ENCODE assay signal across 18 cellular contexts in genomic region chr6:25052181-25052580, GRCh38.
DNase-seq lines count a peak whose midpoint lies in the region; ATAC-seq and TF ChIP-seq lines count a peak whose summit lies in the region.
"Had no signal": no experiment of that assay in that cellular context is flagged by ENCODE, and none has a peak within 500 bp of the region (broad histone marks: within the 10 kb centered on the region; RNA-seq: fewer than 3 reads in every experiment).

No MANE protein-coding gene starts in this region.

- H3K36me3 ChIP-seq in tibial artery = no peaks in the 10 kb centered on the region
- H3K36me3 ChIP-seq: adrenal gland, gastroesophageal sphincter had no signal

- no peak for DNase-seq in activated CD4-positive, alpha-beta T cell treated with anti-CD3 and anti-CD28 coated beads, Interleukin-2, amount 10 ng/mL, durations not matched to agents 24 days and 14 days
- DNase-seq in activated CD4-positive, alpha-beta T cell treated with anti-CD3 and anti-CD28 coated beads for 1 hour = no peak
- DNase-seq in MV-4-11 (lab: John Stamatoyannopoulos, UW) (peak; percentile 40), tibial artery (no peak), DMS53 (lab: John Stamatoyannopoulos, UW) (no peak), NCI-H226 (no peak)
- no peak for DNase-seq in activated T-helper 2 cell treated with anti-CD3 and anti-CD28 coated beads, Interferon-gamma antibody, Interleukin-2, Interleukin-4, amounts not matched to agents 10 μg/mL and 5 μg/mL and 100 μg/mL, durations not matched to agents 14 hours and 24 hours and 36 hours (ENCODE audit: low spot score)
- DNase-seq: activated CD8-positive, alpha-beta memory T cell treated with anti-CD3 and anti-CD28 coated beads, Interleukin-2, amount 50 U/mL, for 48 hours; adrenal gland; DMS 273 treated with DMSO at 0.1 percent for 48 hours; GOT3; mesendoderm; NCI-H1930; NCI-H774; stimulated activated CD4-positive, alpha-beta T cell treated with anti-CD3 and anti-CD28 coated beads, Interleukin-4, amount 100 ng/mL, for 24 hours had no signal

- H3K27me3 Mint-ChIP-seq in activated CD4-positive, alpha-beta T cell treated with anti-CD3 and anti-CD28 coated beads, Interleukin-2, amount 10 ng/mL, durations not matched to agents 24 days and 14 days = no peaks in the 10 kb centered on the region
- H3K27me3 Mint-ChIP-seq in activated T-helper 2 cell treated with anti-CD3 and anti-CD28 coated beads, Interferon-gamma antibody, Interleukin-2, Interleukin-4, amounts not matched to agents 10 μg/mL and 5 μg/mL and 100 μg/mL, durations not matched to agents 14 hours and 24 hours and 36 hours (ENCODE audit: low read depth) = no peaks in the 10 kb centered on the region
- no peaks in the 10 kb centered on the region for H3K27me3 Mint-ChIP-seq in stimulated activated memory B cell treated with anti-CD40 and anti-IgM and Interleukin-4, amounts not matched to agents 10 μg/mL and 1 μg/mL and 100 μg/mL, for 72 hours

- H3K9me3 ChIP-seq in tibial artery = no peaks in the 10 kb centered on the region
- H3K9me3 ChIP-seq: A549, adrenal gland, gastroesophageal sphincter had no signal

- ATAC-seq in stimulated activated memory B cell treated with anti-CD40 and anti-IgM and Interleukin-4, amounts not matched to agents 10 μg/mL and 1 μg/mL and 100 μg/mL, for 72 hours = no peak
- ATAC-seq: A549, gastroesophageal sphincter had no signal

- no peak overlapping the region for H3K27ac ChIP-seq in tibial artery
- H3K27ac ChIP-seq: A549, adrenal gland, gastroesophageal sphincter had no signal

- peaks cover 59% of the 10 kb centered on the region for H3K4me1 Mint-ChIP-seq in activated CD4-positive, alpha-beta T cell treated with anti-CD3 and anti-CD28 coated beads, Interleukin-2, amount 10 ng/mL, durations not matched to agents 24 days and 14 days
- H3K4me1 Mint-ChIP-seq in activated T-helper 2 cell treated with anti-CD3 and anti-CD28 coated beads, Interferon-gamma antibody, Interleukin-2, Interleukin-4, amounts not matched to agents 10 μg/mL and 5 μg/mL and 100 μg/mL, durations not matched to agents 14 hours and 24 hours and 36 hours (ENCODE audit: low read depth) = peaks cover 59% of the 10 kb centered on the region
- peaks cover 90% of the 10 kb centered on the region for H3K4me1 Mint-ChIP-seq in stimulated activated memory B cell treated with anti-CD40 and anti-IgM and Interleukin-4, amounts not matched to agents 10 μg/mL and 1 μg/mL and 100 μg/mL, for 72 hours

- no peak overlapping the region for H3K4me3 ChIP-seq in tibial artery
- H3K4me3 ChIP-seq: A549, adrenal gland, gastroesophageal sphincter had no signal

- no peak for TF ChIP-seq CTCF in tibial artery (IDR thresholded peaks at IDR 0.05)

- intact Hi-C loops in activated CD4-positive, alpha-beta T cell treated with anti-CD3 and anti-CD28 coated beads, Interleukin-2, amount 10 ng/mL, durations not matched to agents 24 days and 14 days (cut with micrococcal nuclease) = no loop called here
- intact Hi-C loops in activated T-helper 2 cell treated with anti-CD3 and anti-CD28 coated beads, Interferon-gamma antibody, Interleukin-2, Interleukin-4, amounts not matched to agents 10 μg/mL and 5 μg/mL and 100 μg/mL, durations not matched to agents 14 hours and 24 hours and 36 hours (cut with micrococcal nuclease) = no loop called here
- intact Hi-C loops in tibial artery (cut with DNase I; ENCODE audit: low total_unique reads) = no loop called here

- peaks cover 2% of the 10 kb centered on the region for H3K36me3 Mint-ChIP-seq in activated CD4-positive, alpha-beta T cell treated with anti-CD3 and anti-CD28 coated beads, Interleukin-2, amount 10 ng/mL, durations not matched to agents 24 days and 14 days (ENCODE audit: low read depth)
- H3K36me3 Mint-ChIP-seq in activated T-helper 2 cell treated with anti-CD3 and anti-CD28 coated beads, Interferon-gamma antibody, Interleukin-2, Interleukin-4, amounts not matched to agents 10 μg/mL and 5 μg/mL and 100 μg/mL, durations not matched to agents 14 hours and 24 hours and 36 hours (ENCODE audit: low read depth) = no peaks in the 10 kb centered on the region
- H3K36me3 Mint-ChIP-seq in stimulated activated memory B cell treated with anti-CD40 and anti-IgM and Interleukin-4, amounts not matched to agents 10 μg/mL and 1 μg/mL and 100 μg/mL, for 72 hours = no peaks in the 10 kb centered on the region

- H3K9me3 Mint-ChIP-seq in activated CD4-positive, alpha-beta T cell treated with anti-CD3 and anti-CD28 coated beads, Interleukin-2, amount 10 ng/mL, durations not matched to agents 24 days and 14 days = peaks cover 12% of the 10 kb centered on the region
- peaks cover 6% of the 10 kb centered on the region for H3K9me3 Mint-ChIP-seq in activated T-helper 2 cell treated with anti-CD3 and anti-CD28 coated beads, Interferon-gamma antibody, Interleukin-2, Interleukin-4, amounts not matched to agents 10 μg/mL and 5 μg/mL and 100 μg/mL, durations not matched to agents 14 hours and 24 hours and 36 hours
- no peaks in the 10 kb centered on the region for H3K9me3 Mint-ChIP-seq in stimulated activated memory B cell treated with anti-CD40 and anti-IgM and Interleukin-4, amounts not matched to agents 10 μg/mL and 1 μg/mL and 100 μg/mL, for 72 hours

- H3K4me1 ChIP-seq in tibial artery = peaks cover 0 to 4% (median 0%) of the 10 kb centered on the region in 4 donors
- H3K4me1 ChIP-seq: A549, adrenal gland, gastroesophageal sphincter had no signal

- no peak overlapping the region for H3K4me3 Mint-ChIP-seq in activated CD4-positive, alpha-beta T cell treated with anti-CD3 and anti-CD28 coated beads, Interleukin-2, amount 10 ng/mL, durations not matched to agents 24 days and 14 days
- no peak overlapping the region for H3K4me3 Mint-ChIP-seq in activated T-helper 2 cell treated with anti-CD3 and anti-CD28 coated beads, Interferon-gamma antibody, Interleukin-2, Interleukin-4, amounts not matched to agents 10 μg/mL and 5 μg/mL and 100 μg/mL, durations not matched to agents 14 hours and 24 hours and 36 hours (ENCODE audit: low read depth)
- H3K4me3 Mint-ChIP-seq in stimulated activated memory B cell treated with anti-CD40 and anti-IgM and Interleukin-4, amounts not matched to agents 10 μg/mL and 1 μg/mL and 100 μg/mL, for 72 hours = no peak overlapping the region

- H3K27ac Mint-ChIP-seq in activated CD4-positive, alpha-beta T cell treated with anti-CD3 and anti-CD28 coated beads, Interleukin-2, amount 10 ng/mL, durations not matched to agents 24 days and 14 days = peak overlapping the region; percentile 4
- peak overlapping the region; percentile 51 for H3K27ac Mint-ChIP-seq in activated T-helper 2 cell treated with anti-CD3 and anti-CD28 coated beads, Interferon-gamma antibody, Interleukin-2, Interleukin-4, amounts not matched to agents 10 μg/mL and 5 μg/mL and 100 μg/mL, durations not matched to agents 14 hours and 24 hours and 36 hours
- H3K27ac Mint-ChIP-seq in stimulated activated memory B cell treated with anti-CD40 and anti-IgM and Interleukin-4, amounts not matched to agents 10 μg/mL and 1 μg/mL and 100 μg/mL, for 72 hours = peak overlapping the region; percentile 80

- H3K27me3 ChIP-seq in tibial artery = no peaks in the 10 kb centered on the region
- H3K27me3 ChIP-seq: adrenal gland, gastroesophageal sphincter had no signal

Comparison
In these comparisons a context has a peak if more than half of its experiments do, and no peak if none do; other contexts are left out.
1. H3K27ac Mint-ChIP-seq: peak in every context shown above with its lines; median percentile 80 in stimulated activated memory B cell treated with anti-CD40 and anti-IgM and Interleukin-4, amounts not matched to agents 10 μg/mL and 1 μg/mL and 100 μg/mL, for 72 hours; 51 in activated T-helper 2 cell treated with anti-CD3 and anti-CD28 coated beads, Interferon-gamma antibody, Interleukin-2, Interleukin-4, amounts not matched to agents 10 μg/mL and 5 μg/mL and 100 μg/mL, durations not matched to agents 14 hours and 24 hours and 36 hours; 4 in activated CD4-positive, alpha-beta T cell treated with anti-CD3 and anti-CD28 coated beads, Interleukin-2, amount 10 ng/mL, durations not matched to agents 24 days and 14 days.